In the genomic region with DNA sequence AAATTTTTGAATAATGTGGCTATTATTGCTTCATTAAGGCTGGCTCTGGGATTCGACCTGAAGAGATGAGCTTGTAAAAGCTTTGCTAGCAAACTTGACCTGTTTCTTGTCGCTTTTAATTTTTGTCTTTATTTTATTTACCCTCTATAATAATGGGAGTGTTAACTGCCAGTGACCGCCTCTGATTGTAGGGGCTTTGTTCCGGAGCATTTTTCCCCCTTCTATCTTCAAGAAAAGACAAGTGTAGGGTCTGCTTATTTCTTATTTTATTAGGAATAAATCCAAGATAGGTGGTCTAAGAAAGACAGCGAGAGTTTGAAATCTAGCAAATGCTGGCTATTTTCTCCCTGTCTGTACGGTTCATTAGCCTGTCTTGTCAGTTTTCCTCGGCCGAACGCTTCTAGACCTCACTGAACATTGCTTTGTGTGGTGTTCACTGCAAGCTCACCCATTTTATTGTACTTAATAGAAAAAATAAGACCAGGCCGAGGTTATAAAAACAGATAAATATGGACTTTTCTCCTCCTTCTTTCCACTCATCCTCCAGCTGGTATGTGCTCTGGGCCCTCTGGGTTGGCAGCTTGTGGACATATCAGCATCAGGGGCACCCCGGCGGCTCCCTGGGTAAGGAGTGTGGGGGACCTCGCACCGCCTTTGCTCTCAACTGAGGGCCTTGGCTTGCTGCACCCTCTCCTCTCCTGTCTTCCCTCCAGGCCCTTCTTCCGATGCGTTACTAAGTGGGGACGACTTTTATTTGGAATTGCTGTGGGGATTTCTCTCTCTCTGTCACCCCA, we compare ENCODE assay signal across 13 cellular contexts. TPM values are rescaled to one million over a fixed set of nuclear protein-coding genes. Genes with fewer than 3 reads are reported as not detected.
A peak's percentile ranks its signal among the peaks of the same experiment; 100 is the strongest.
DNase-seq lines count a peak whose midpoint lies in the region; ATAC-seq and TF ChIP-seq lines count a peak whose summit lies in the region.
"Had no signal": no experiment of that assay in that cellular context is flagged by ENCODE, and none has a peak within 500 bp of the region (broad histone marks: within the 10 kb centered on the region; RNA-seq: fewer than 3 reads in every experiment).

No MANE protein-coding gene starts in this region.

- ATAC-seq in lung (ENCODE audit: insufficient read depth, low FRiP score), result no peak

- peaks cover 4 to 6% of the 10 kb centered on the region in 2 donors for H3K4me1 ChIP-seq in lung (ENCODE audit: control insufficient read depth in 2 of 2, insufficient read depth in 2 of 2, low read length in 2 of 2)
- peaks cover 8% of the 10 kb centered on the region for H3K4me1 ChIP-seq in stomach smooth muscle (ENCODE audit: control insufficient read depth, insufficient read depth, low read length)

- no peak overlapping the region for H3K4me3 ChIP-seq in H7 (ENCODE audit: insufficient read depth, low read depth, low read length)
- H3K4me3 ChIP-seq in coronary artery, result peak overlapping the region; percentile 59
- H3K4me3 ChIP-seq in lung, result peak overlapping the region; percentile 45
- H3K4me3 ChIP-seq in stomach smooth muscle (ENCODE audit: low read length in 2 of 2), result peak overlapping the region; percentile 75 to 95

- H3K9me3 ChIP-seq in lung (ENCODE audit: control insufficient read depth in 2 of 2, insufficient read depth in 1 of 2, low read length in 1 of 2) (no peaks in the 10 kb centered on the region), stomach smooth muscle (ENCODE audit: control insufficient read depth in 2 of 2, low read length in 2 of 2) (no peaks in the 10 kb centered on the region)

- TF ChIP-seq CTCF in coronary artery (IDR thresholded peaks at IDR 0.05) (no peak), lung (IDR thresholded peaks at IDR 0.05; ENCODE audit: control extremely low read depth, extremely low read depth) (no peak)

- WGBS in lung, 2 donors, result 48 to 53% methylated on average over 17 of the region's 17 CpGs

- peak overlapping the region; percentile 88 to 93 for H3K9ac ChIP-seq in stomach smooth muscle (ENCODE audit: low read length in 2 of 2)

- peak overlapping the region in 1 of 2 donors; percentile 64 for H3K27ac ChIP-seq in coronary artery
- peak overlapping the region in 1 of 2 donors; percentile 87 for H3K27ac ChIP-seq in lung (ENCODE audit: low read depth in 1 of 2, low read length in 1 of 2)
- H3K27ac ChIP-seq in stomach smooth muscle (ENCODE audit: low read length), result peak overlapping the region; percentile 97

- H3K27me3 ChIP-seq in H7 (ENCODE audit: control insufficient read depth, insufficient read depth, low read length), result peaks cover 94% of the 10 kb centered on the region
- H3K27me3 ChIP-seq in lung (ENCODE audit: control insufficient read depth, insufficient read depth), result no peaks in the 10 kb centered on the region
- no peaks in the 10 kb centered on the region for H3K27me3 ChIP-seq in stomach smooth muscle (ENCODE audit: control insufficient read depth in 1 of 2, insufficient read depth in 2 of 2, low read length in 2 of 2)

- DNase-seq in H7 (peak; percentile 22), coronary artery (ENCODE audit: low spot score) (no peak), lung (ENCODE audit: low spot score) (no peak), NCI-H748 treated with DMSO at 0.1 percent for 48 hours (lab: John Stamatoyannopoulos, UW) (no peak), epidermal melanocyte (ENCODE audit: insufficient read length, low spot score) (no peak), NAMALWA (ENCODE audit: low spot score) (no peak)
- DNase-seq in activated CD4-positive, CD25-positive, alpha-beta regulatory T cell (lab: John Stamatoyannopoulos, UW), result no peak
- DNase-seq: activated T-cell treated with anti-CD3 and anti-CD28 coated beads, Interleukin-2, amount 50 U/mL, for 1 hour; CD4-positive, alpha-beta memory T cell; Kasumi-1; NCI-H226; stimulated activated naive CD4-positive, alpha-beta T cell had no signal

- no peaks in the 10 kb centered on the region for H3K36me3 ChIP-seq in H7 (replicated peaks; ENCODE audit: control insufficient read depth, insufficient read depth, low read length)
- peaks cover 0 to 6% of the 10 kb centered on the region in 2 donors for H3K36me3 ChIP-seq in lung (ENCODE audit: control insufficient read depth in 2 of 2, insufficient read depth in 2 of 2, low read length in 2 of 2)
- H3K36me3 ChIP-seq in stomach smooth muscle (ENCODE audit: control insufficient read depth in 2 of 2, insufficient read depth in 2 of 2, low read length in 2 of 2), result peaks cover 17 to 19% of the 10 kb centered on the region in 2 donors

RNA-seq across cellular contexts. Expression of a gene that starts 8.5 kb away (rescaled TPM):
- total RNA-seq in H7 (2014; rRNA removed; shearing (Covaris generic)), result 0.15 and 0.28 TPM in 2 replicates
- 100 to 1,000 TPM in 1 of 2 donors, 10 to 100 TPM in 1; 60.6 to 158 TPM for total RNA-seq in lung
- polyA plus RNA-seq in lung, result 10 to 100 TPM in 1 of 2 donors, 1 to 10 TPM in 1; 9.0 to 21.5 TPM
- total RNA-seq: CD4-positive, alpha-beta memory T cell had no signal
- polyA plus RNA-seq: CD4-positive, alpha-beta memory T cell had no signal

Comparison
In these comparisons a context has a peak if more than half of its experiments do, and no peak if none do; other contexts are left out.
1. RNA of a gene that starts 8.5 kb away (total RNA-seq): 60.6 to 158 TPM in lung; 0.15 to 0.28 TPM in H7; every median in the first group is over 10 times any median in the second.